Comparison of ENCODE assay signal across 39 cellular contexts in the genomic region with DNA sequence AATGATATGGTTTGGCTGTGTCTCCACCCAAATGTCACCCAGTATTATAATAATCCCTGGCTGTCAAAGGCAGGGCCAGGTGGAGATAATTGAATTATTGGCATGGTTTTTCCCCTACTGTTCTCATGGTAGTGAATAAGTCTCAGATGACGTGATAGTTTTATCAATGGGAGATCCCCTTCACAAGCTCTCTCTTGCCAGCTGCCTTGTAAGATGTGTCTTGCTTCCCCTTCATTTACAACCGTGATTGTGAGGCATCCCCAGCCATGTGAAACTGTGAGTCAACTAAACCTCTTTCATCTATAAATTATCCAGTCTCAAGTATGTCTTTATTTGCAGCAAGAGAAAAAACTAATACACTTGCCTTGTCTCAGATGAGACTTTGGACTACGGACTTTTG.
"Had no signal": no experiment of that assay in that cellular context is flagged by ENCODE, and none has a peak within 500 bp of the region (broad histone marks: within the 10 kb centered on the region; RNA-seq: fewer than 3 reads in every experiment).

No MANE protein-coding gene starts in this region.

- H3K4me1 Mint-ChIP-seq: activated naive CD4-positive, alpha-beta T cell treated with anti-CD3 and anti-CD28 coated beads, Interleukin-2, amount 10 ng/mL, durations not matched to agents 7 days and 5 days; activated naive CD4-positive, alpha-beta T cell treated with anti-CD3 and anti-CD28 coated beads, Interleukin-2, amount 50 U/mL, for 24 hours; activated naive CD8-positive, alpha-beta T cell treated with anti-CD3 and anti-CD28 coated beads for 36 hours; activated naive CD8-positive, alpha-beta T cell treated with anti-CD3 and anti-CD28 coated beads, Interleukin-2, amount 10 ng/mL, durations not matched to agents 7 days and 5 days; activated naive CD8-positive, alpha-beta T cell treated with anti-CD3 and anti-CD28 coated beads, Interleukin-2, amount 50 U/mL, for 24 hours; brain; central memory CD8-positive, alpha-beta T cell had no signal

- H3K27ac ChIP-seq: adrenal gland, ascending aorta, body of pancreas, brain microvascular endothelial cell, breast epithelium, cardiac muscle cell had no signal

- H3K9me3 Mint-ChIP-seq: activated naive CD4-positive, alpha-beta T cell treated with anti-CD3 and anti-CD28 coated beads, Interleukin-2, amount 50 U/mL, for 24 hours; activated naive CD8-positive, alpha-beta T cell treated with anti-CD3 and anti-CD28 coated beads, Interleukin-2, amount 50 U/mL, for 24 hours had no signal

- DNase-seq: activated effector memory CD4-positive, alpha-beta T cell treated with anti-CD3 and anti-CD28 coated beads, Interleukin-2, amount 50 U/mL, for 16 hours; activated effector memory CD4-positive, alpha-beta T cell treated with Interleukin-2 at 50 U/mL for 16 hours; activated gamma-delta T cell; activated gamma-delta T cell treated with Interleukin-2 at 50 U/mL for 16 hours; activated naive CD4-positive, alpha-beta T cell; activated naive CD4-positive, alpha-beta T cell treated with anti-CD3 and anti-CD28 coated beads for 36 hours; activated naive CD4-positive, alpha-beta T cell treated with anti-CD3 and anti-CD28 coated beads, Interleukin-2, amount 10 ng/mL, durations not matched to agents 7 days and 5 days; activated naive CD4-positive, alpha-beta T cell treated with anti-CD3 and anti-CD28 coated beads, Interleukin-2, amount 50 U/mL, for 16 hours; activated naive CD4-positive, alpha-beta T cell treated with Interleukin-2 at 50 U/mL for 16 hours; activated naive CD8-positive, alpha-beta T cell treated with anti-CD3 and anti-CD28 coated beads for 36 hours; activated naive CD8-positive, alpha-beta T cell treated with anti-CD3 and anti-CD28 coated beads, Interleukin-2, amount 10 ng/mL, durations not matched to agents 7 days and 5 days; activated naive CD8-positive, alpha-beta T cell treated with anti-CD3 and anti-CD28 coated beads, Interleukin-2, amount 50 U/mL, for 24 hours; activated T-cell treated with anti-CD3 and anti-CD28 coated beads, Interleukin-2, amount 50 U/mL, for 1 hour; activated T-cell treated with anti-CD3 and anti-CD28 coated beads, Interleukin-2, amount 50 U/mL, for 24 hours; activated T-cell treated with anti-CD3 and anti-CD28 coated beads, Interleukin-2, amount 50 U/mL, for 4 hours; activated T-cell treated with anti-CD3 and anti-CD28 coated beads, Interleukin-2, amount 50 U/mL, for 48 hours; activated T-cell treated with anti-CD3 and anti-CD28 coated beads, Interleukin-2, amount 50 U/mL, for 72 hours; adrenal gland; amniotic stem cell; amygdala; anterior cingulate cortex; aorta; body of pancreas; brain microvascular endothelial cell; caudate nucleus; central memory CD4-positive, alpha-beta T cell; cerebellar nuclear complex had no signal

- H3K4me3 ChIP-seq: adrenal gland, ascending aorta, body of pancreas, breast epithelium, cardiac muscle cell had no signal

- H3K36me3 ChIP-seq: adrenal gland, ascending aorta, brain microvascular endothelial cell, cardiac muscle cell had no signal

- H3K27me3 ChIP-seq: adrenal gland, ascending aorta, body of pancreas, brain microvascular endothelial cell, breast epithelium, cardiac muscle cell had no signal

- FAIRE-seq: astrocyte, bronchial epithelial cell had no signal

- H3K9me3 ChIP-seq: adrenal gland, ascending aorta, body of pancreas had no signal

- ATAC-seq: activated naive CD4-positive, alpha-beta T cell treated with anti-CD3 and anti-CD28 coated beads, Interleukin-2, amount 50 U/mL, for 72 hours; activated naive CD8-positive, alpha-beta T cell treated with anti-CD3 and anti-CD28 coated beads, Interleukin-2, amount 50 U/mL, for 24 hours; activated T-cell treated with anti-CD3 and anti-CD28 coated beads, Interleukin-2, amount 50 U/mL, for 4 hours; activated T-cell treated with anti-CD3 and anti-CD28 coated beads, Interleukin-2, amount 50 U/mL, for 72 hours; body of pancreas had no signal

- H3K36me3 Mint-ChIP-seq: activated naive CD4-positive, alpha-beta T cell treated with anti-CD3 and anti-CD28 coated beads, Interleukin-2, amount 10 ng/mL, durations not matched to agents 7 days and 5 days; activated naive CD4-positive, alpha-beta T cell treated with anti-CD3 and anti-CD28 coated beads, Interleukin-2, amount 50 U/mL, for 24 hours; activated naive CD8-positive, alpha-beta T cell; activated naive CD8-positive, alpha-beta T cell treated with anti-CD3 and anti-CD28 coated beads for 36 hours; activated naive CD8-positive, alpha-beta T cell treated with anti-CD3 and anti-CD28 coated beads, Interleukin-2, amount 10 ng/mL, durations not matched to agents 7 days and 5 days; brain had no signal

- H3K27me3 Mint-ChIP-seq: activated naive CD4-positive, alpha-beta T cell treated with anti-CD3 and anti-CD28 coated beads, Interleukin-2, amount 10 ng/mL, durations not matched to agents 7 days and 5 days; activated naive CD4-positive, alpha-beta T cell treated with anti-CD3 and anti-CD28 coated beads, Interleukin-2, amount 50 U/mL, for 24 hours; activated naive CD8-positive, alpha-beta T cell; activated naive CD8-positive, alpha-beta T cell treated with anti-CD3 and anti-CD28 coated beads for 36 hours; activated naive CD8-positive, alpha-beta T cell treated with anti-CD3 and anti-CD28 coated beads, Interleukin-2, amount 10 ng/mL, durations not matched to agents 7 days and 5 days; activated naive CD8-positive, alpha-beta T cell treated with anti-CD3 and anti-CD28 coated beads, Interleukin-2, amount 50 U/mL, for 24 hours; activated T-cell treated with anti-CD3 and anti-CD28 coated beads, Interleukin-2, amount 50 U/mL, for 24 hours; brain; central memory CD8-positive, alpha-beta T cell had no signal

- H3K4me1 ChIP-seq: adrenal gland, ascending aorta, body of pancreas, breast epithelium had no signal

- H3K27ac Mint-ChIP-seq: activated naive CD4-positive, alpha-beta T cell treated with anti-CD3 and anti-CD28 coated beads for 36 hours; activated naive CD4-positive, alpha-beta T cell treated with anti-CD3 and anti-CD28 coated beads, Interleukin-2, amount 10 ng/mL, durations not matched to agents 7 days and 5 days; activated naive CD4-positive, alpha-beta T cell treated with anti-CD3 and anti-CD28 coated beads, Interleukin-2, amount 50 U/mL, for 24 hours; activated naive CD4-positive, alpha-beta T cell treated with anti-CD3 and anti-CD28 coated beads, Interleukin-2, amount 50 U/mL, for 72 hours; activated naive CD8-positive, alpha-beta T cell; activated naive CD8-positive, alpha-beta T cell treated with anti-CD3 and anti-CD28 coated beads for 36 hours; activated naive CD8-positive, alpha-beta T cell treated with anti-CD3 and anti-CD28 coated beads, Interleukin-2, amount 10 ng/mL, durations not matched to agents 7 days and 5 days; activated naive CD8-positive, alpha-beta T cell treated with anti-CD3 and anti-CD28 coated beads, Interleukin-2, amount 50 U/mL, for 24 hours; activated T-cell treated with anti-CD3 and anti-CD28 coated beads, Interleukin-2, amount 50 U/mL, for 24 hours; activated T-cell treated with anti-CD3 and anti-CD28 coated beads, Interleukin-2, amount 50 U/mL, for 72 hours; activated T-helper 1 cell treated with anti-CD3 and anti-CD28 coated beads, Interleukin-12 subunit alpha, Interleukin-12 subunit beta, Interleukin-2, Interleukin-4 antibody, amounts not matched to agents 30 ng/mL and 10 ng/mL and 1 ng/mL, durations not matched to agents 14 hours and 24 hours and 36 hours; activated T-helper 2 cell treated with anti-CD3 and anti-CD28 coated beads, Interferon-gamma antibody, Interleukin-2, Interleukin-4, amounts not matched to agents 10 μg/mL and 5 μg/mL and 100 μg/mL, durations not matched to agents 14 hours and 24 hours and 36 hours; brain had no signal

- H3K4me3 Mint-ChIP-seq: activated naive CD4-positive, alpha-beta T cell treated with anti-CD3 and anti-CD28 coated beads for 36 hours; activated naive CD4-positive, alpha-beta T cell treated with anti-CD3 and anti-CD28 coated beads, Interleukin-2, amount 10 ng/mL, durations not matched to agents 7 days and 5 days; activated naive CD4-positive, alpha-beta T cell treated with anti-CD3 and anti-CD28 coated beads, Interleukin-2, amount 50 U/mL, for 24 hours; activated naive CD8-positive, alpha-beta T cell; activated naive CD8-positive, alpha-beta T cell treated with anti-CD3 and anti-CD28 coated beads for 36 hours; activated naive CD8-positive, alpha-beta T cell treated with anti-CD3 and anti-CD28 coated beads, Interleukin-2, amount 10 ng/mL, durations not matched to agents 7 days and 5 days; activated naive CD8-positive, alpha-beta T cell treated with anti-CD3 and anti-CD28 coated beads, Interleukin-2, amount 50 U/mL, for 24 hours; activated T-cell treated with anti-CD3 and anti-CD28 coated beads, Interleukin-2, amount 50 U/mL, for 24 hours; activated T-cell treated with anti-CD3 and anti-CD28 coated beads, Interleukin-2, amount 50 U/mL, for 4 hours; activated T-cell treated with anti-CD3 and anti-CD28 coated beads, Interleukin-2, amount 50 U/mL, for 72 hours; activated T-helper 1 cell treated with anti-CD3 and anti-CD28 coated beads, Interleukin-12 subunit alpha, Interleukin-12 subunit beta, Interleukin-2, Interleukin-4 antibody, amounts not matched to agents 30 ng/mL and 10 ng/mL and 1 ng/mL, durations not matched to agents 14 hours and 24 hours and 36 hours; brain; central memory CD8-positive, alpha-beta T cell had no signal
